ENCODE assay signal across 8 cellular contexts in genomic region chr3:140941434-140942220, GRCh38. TPM values are rescaled to one million over a fixed set of nuclear protein-coding genes. Genes with fewer than 3 reads are reported as not detected.
A peak's percentile ranks its signal among the peaks of the same experiment; 100 is the strongest.
DNase-seq lines count a peak whose midpoint lies in the region; ATAC-seq, FAIRE-seq and TF ChIP-seq lines count a peak whose summit lies in the region.

A gene with protein sequence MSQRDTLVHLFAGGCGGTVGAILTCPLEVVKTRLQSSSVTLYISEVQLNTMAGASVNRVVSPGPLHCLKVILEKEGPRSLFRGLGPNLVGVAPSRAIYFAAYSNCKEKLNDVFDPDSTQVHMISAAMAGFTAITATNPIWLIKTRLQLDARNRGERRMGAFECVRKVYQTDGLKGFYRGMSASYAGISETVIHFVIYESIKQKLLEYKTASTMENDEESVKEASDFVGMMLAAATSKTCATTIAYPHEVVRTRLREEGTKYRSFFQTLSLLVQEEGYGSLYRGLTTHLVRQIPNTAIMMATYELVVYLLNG (plus strand): TSS chr3:140941836. CDS start chr3:140942055, 219 bp downstream.

- DNase-seq in GM18507 (ENCODE audit: extremely low spot score, insufficient read length, low read depth) (peak; percentile 83), NCI-H2029 treated with DMSO at 0.1 percent for 48 hours (lab: John Stamatoyannopoulos, UW) (peak; percentile 93), T-helper 9 cell (peak; percentile 92), astrocyte of the cerebellum (ENCODE audit: low read depth) (peak; percentile 94), hepatocyte (ENCODE audit: low spot score) (peak; percentile 99), renal cortical epithelial cell (ENCODE audit: low read depth) (peak; percentile 97), cortex of kidney (lab: John Stamatoyannopoulos, UW) (no peak)

- peak within 1 kb of the TSS; percentile 58 for H2AFZ ChIP-seq in hepatocyte

- FAIRE-seq in GM18507 (lab: Jason Lieb, UNC): peak; percentile 99

- peak within 1 kb of the TSS; percentile 100 for H3K27ac ChIP-seq in hepatocyte

- H4K20me1 ChIP-seq in hepatocyte (ENCODE audit: insufficient read depth, poor library complexity, severe bottlenecking): peaks cover 29% of the 10 kb centered on the region

- peaks cover 41% of the 10 kb centered on the region for H3K79me2 ChIP-seq in hepatocyte

- TF ChIP-seq CTCF in astrocyte of the cerebellum (IDR thresholded peaks at IDR 0.05; ENCODE audit: low read depth, low read length, missing control alignments) (no peak), hepatocyte (IDR thresholded peaks at IDR 0.05; ENCODE audit: poor library complexity) (no peak)

- peak within 1 kb of the TSS; percentile 81 for H3K4me2 ChIP-seq in hepatocyte

- no peaks in the 10 kb centered on the region for H3K9me3 ChIP-seq in hepatocyte (ENCODE audit: low read depth)

- ATAC-seq in HG02981 (IDR thresholded peaks at IDR 0.05; ENCODE audit: unreplicated experiment): peak; percentile 97

- H3K4me3 ChIP-seq in astrocyte of the cerebellum (ENCODE audit: low read depth, low read length): peak within 1 kb of the TSS; percentile 75
- H3K4me3 ChIP-seq in hepatocyte: peak within 1 kb of the TSS; percentile 93

- 2% methylated on average over 62 of the region's 72 CpGs for WGBS in hepatocyte (ENCODE audit: low lambda C conversion rate, missing lambda C conversion rate)

- no peaks in the 10 kb centered on the region for H3K36me3 ChIP-seq in hepatocyte (replicated peaks; ENCODE audit: insufficient read depth, low read depth)

- in situ Hi-C loops in astrocyte of the cerebellum (cut with HindIII; ENCODE audit: low sequenced_read_pairs): no loop called here

- peaks cover 8% of the 10 kb centered on the region for H3K4me1 ChIP-seq in hepatocyte (ENCODE audit: insufficient read depth)

- no peaks in the 10 kb centered on the region for H3K27me3 ChIP-seq in hepatocyte

- H3K9me2 ChIP-seq in hepatocyte (replicated peaks; ENCODE audit: insufficient read depth): no peaks in the 10 kb centered on the region

RNA-seq across cellular contexts. Expression of the gene that starts here (rescaled TPM):
- total RNA-seq in hepatocyte (81.5 and 118 TPM in 2 replicates), renal cortical epithelial cell (49.7 and 90.2 TPM in 2 replicates)
- 38.4 and 41.3 TPM in 2 replicates for polyA plus RNA-seq in hepatocyte
